Comparison of ENCODE assay signal across 23 cellular contexts in the genomic region with DNA sequence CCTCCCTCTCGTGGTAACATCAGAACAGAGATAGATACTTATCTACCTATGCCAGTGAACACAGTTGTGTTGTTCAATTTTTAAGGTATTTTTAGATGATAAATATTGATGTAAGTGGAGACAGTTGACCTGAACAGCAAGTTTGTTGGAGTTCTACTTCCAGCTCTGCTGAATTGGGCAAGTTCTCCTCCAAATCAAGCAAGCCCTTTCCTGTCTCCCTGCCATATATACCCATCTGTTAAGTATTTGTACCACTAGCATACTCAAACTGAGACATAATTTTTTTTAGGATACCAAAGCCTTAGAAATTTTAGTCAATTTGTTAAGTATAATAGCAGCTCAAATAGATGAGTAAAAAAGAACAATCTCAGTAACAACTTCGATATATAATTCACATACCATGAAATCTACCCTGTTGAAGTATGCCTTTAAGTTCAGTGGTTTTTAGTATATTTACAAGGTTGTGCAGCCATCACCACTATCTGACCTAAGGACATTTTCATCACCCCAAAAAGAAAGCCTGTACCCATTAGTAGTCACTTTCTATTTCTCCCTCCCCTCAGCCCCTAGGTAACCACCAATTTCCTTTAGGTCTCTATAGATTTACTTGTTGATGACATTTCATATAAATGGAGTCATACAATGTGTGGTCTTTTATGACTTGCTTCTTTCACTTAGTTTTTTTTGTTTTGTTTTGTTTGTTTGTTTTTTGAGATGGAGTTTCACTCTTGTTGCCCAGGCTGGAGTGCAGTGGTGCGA.
DNase-seq lines count a peak whose midpoint lies in the region; ATAC-seq lines count a peak whose summit lies in the region.
"Had no signal": no experiment of that assay in that cellular context is flagged by ENCODE, and none has a peak within 500 bp of the region (broad histone marks: within the 10 kb centered on the region; RNA-seq: fewer than 3 reads in every experiment).

No MANE protein-coding gene starts in this region.

- peak overlapping the region; percentile 21 for H3K27ac Mint-ChIP-seq in activated naive CD4-positive, alpha-beta T cell treated with anti-CD3 and anti-CD28 coated beads for 36 hours
- H3K27ac Mint-ChIP-seq in IgD-negative memory B cell = peak overlapping the region in 2 of 3 donors; percentile 31 to 64
- H3K27ac Mint-ChIP-seq in activated naive CD8-positive, alpha-beta T cell treated with anti-CD3 and anti-CD28 coated beads, Interleukin-2, amount 10 ng/mL, durations not matched to agents 7 days and 5 days = peak overlapping the region; percentile 70
- peak overlapping the region; percentile 86 for H3K27ac Mint-ChIP-seq in stimulated activated effector memory CD8-positive, alpha-beta T cell treated with anti-CD3 and anti-CD28 coated beads, Interleukin-12 subunit alpha, Interleukin-12 subunit beta, amount 100 ng/mL, for 72 hours

- no peaks in the 10 kb centered on the region for H3K27me3 Mint-ChIP-seq in activated naive CD4-positive, alpha-beta T cell treated with anti-CD3 and anti-CD28 coated beads for 36 hours (ENCODE audit: low read depth)
- no peaks in the 10 kb centered on the region for H3K27me3 Mint-ChIP-seq in IgD-negative memory B cell
- H3K27me3 Mint-ChIP-seq in activated naive CD8-positive, alpha-beta T cell treated with anti-CD3 and anti-CD28 coated beads, Interleukin-2, amount 10 ng/mL, durations not matched to agents 7 days and 5 days = no peaks in the 10 kb centered on the region

- no peak for DNase-seq in activated naive CD4-positive, alpha-beta T cell treated with anti-CD3 and anti-CD28 coated beads for 36 hours
- DNase-seq in activated naive CD4-positive, alpha-beta T cell (lab: John Stamatoyannopoulos, UW) = no peak
- no peak for DNase-seq in activated naive CD8-positive, alpha-beta T cell treated with anti-CD3 and anti-CD28 coated beads, Interleukin-2, amount 10 ng/mL, durations not matched to agents 7 days and 5 days
- no peak for DNase-seq in stimulated activated effector memory CD8-positive, alpha-beta T cell treated with anti-CD3 and anti-CD28 coated beads, Interleukin-12 subunit alpha, Interleukin-12 subunit beta, amount 100 ng/mL, for 72 hours (ENCODE audit: low spot score in 2 of 2)
- no peak for DNase-seq in NCI-H2171 treated with DMSO at 0.1 percent for 48 hours (lab: John Stamatoyannopoulos, UW)
- DNase-seq: body of pancreas; DMS79; effector CD8-positive, alpha-beta T cell; kidney glomerular epithelial cell; mammary epithelial cell; NCI-H1092; NCI-H2029; NCI-H345; pancreas; PC-9; SIG-M5; thyroid gland; WERI-Rb-1 had no signal

- intact Hi-C loops in activated naive CD4-positive, alpha-beta T cell treated with anti-CD3 and anti-CD28 coated beads for 36 hours (cut with micrococcal nuclease) = no loop called here

- CTCF ChIA-PET in activated naive CD4-positive, alpha-beta T cell treated with anti-CD3 and anti-CD28 coated beads for 36 hours (lab: Charles Lee) = no interaction called here

- POLR2A ChIA-PET in activated naive CD8-positive, alpha-beta T cell treated with anti-CD3 and anti-CD28 coated beads, Interleukin-2, amount 10 ng/mL, durations not matched to agents 7 days and 5 days (lab: Charles Lee) = interaction anchor here (0.6 to 1.2 kb wide), 2 partner anchors 29 to 62 kb away, joined by 3 read pairs; a partner anchor contains a TSS

- H3K4me3 Mint-ChIP-seq in activated naive CD4-positive, alpha-beta T cell treated with anti-CD3 and anti-CD28 coated beads for 36 hours = no peak overlapping the region
- no peak overlapping the region for H3K4me3 Mint-ChIP-seq in IgD-negative memory B cell
- peak overlapping the region; percentile 22 for H3K4me3 Mint-ChIP-seq in activated naive CD8-positive, alpha-beta T cell treated with anti-CD3 and anti-CD28 coated beads, Interleukin-2, amount 10 ng/mL, durations not matched to agents 7 days and 5 days
- no peak overlapping the region for H3K4me3 Mint-ChIP-seq in stimulated activated effector memory CD8-positive, alpha-beta T cell treated with anti-CD3 and anti-CD28 coated beads, Interleukin-12 subunit alpha, Interleukin-12 subunit beta, amount 100 ng/mL, for 72 hours

- H3K4me1 Mint-ChIP-seq in activated naive CD4-positive, alpha-beta T cell treated with anti-CD3 and anti-CD28 coated beads for 36 hours (ENCODE audit: low read depth) = peaks cover 46% of the 10 kb centered on the region
- peaks cover 30 to 44% (median 36%) of the 10 kb centered on the region in 3 donors for H3K4me1 Mint-ChIP-seq in IgD-negative memory B cell
- peaks cover 36% of the 10 kb centered on the region for H3K4me1 Mint-ChIP-seq in activated naive CD8-positive, alpha-beta T cell treated with anti-CD3 and anti-CD28 coated beads, Interleukin-2, amount 10 ng/mL, durations not matched to agents 7 days and 5 days
- peaks cover 44% of the 10 kb centered on the region for H3K4me1 Mint-ChIP-seq in stimulated activated effector memory CD8-positive, alpha-beta T cell treated with anti-CD3 and anti-CD28 coated beads, Interleukin-12 subunit alpha, Interleukin-12 subunit beta, amount 100 ng/mL, for 72 hours

- H3K9me3 Mint-ChIP-seq in activated naive CD4-positive, alpha-beta T cell treated with anti-CD3 and anti-CD28 coated beads for 36 hours = no peaks in the 10 kb centered on the region
- H3K9me3 Mint-ChIP-seq in IgD-negative memory B cell = no peaks in the 10 kb centered on the region
- no peaks in the 10 kb centered on the region for H3K9me3 Mint-ChIP-seq in activated naive CD8-positive, alpha-beta T cell treated with anti-CD3 and anti-CD28 coated beads, Interleukin-2, amount 10 ng/mL, durations not matched to agents 7 days and 5 days
- no peaks in the 10 kb centered on the region for H3K9me3 Mint-ChIP-seq in stimulated activated effector memory CD8-positive, alpha-beta T cell treated with anti-CD3 and anti-CD28 coated beads, Interleukin-12 subunit alpha, Interleukin-12 subunit beta, amount 100 ng/mL, for 72 hours

- peak; percentile 60 for ATAC-seq in activated naive CD8-positive, alpha-beta T cell treated with anti-CD3 and anti-CD28 coated beads, Interleukin-2, amount 10 ng/mL, durations not matched to agents 7 days and 5 days (ENCODE audit: low read depth)
- peak; percentile 85 for ATAC-seq in stimulated activated effector memory CD8-positive, alpha-beta T cell treated with anti-CD3 and anti-CD28 coated beads, Interleukin-12 subunit alpha, Interleukin-12 subunit beta, amount 100 ng/mL, for 72 hours
- ATAC-seq in HG03342 (IDR thresholded peaks at IDR 0.05; ENCODE audit: unreplicated experiment) (no peak), HG03045 (IDR thresholded peaks at IDR 0.05; ENCODE audit: unreplicated experiment) (no peak)
- ATAC-seq: body of pancreas, GM12878, pancreas, sciatic nerve had no signal

- peaks cover 49% of the 10 kb centered on the region for H3K36me3 Mint-ChIP-seq in activated naive CD4-positive, alpha-beta T cell treated with anti-CD3 and anti-CD28 coated beads for 36 hours (ENCODE audit: low read depth)
- peaks cover 13% of the 10 kb centered on the region for H3K36me3 Mint-ChIP-seq in IgD-negative memory B cell
- H3K36me3 Mint-ChIP-seq in activated naive CD8-positive, alpha-beta T cell treated with anti-CD3 and anti-CD28 coated beads, Interleukin-2, amount 10 ng/mL, durations not matched to agents 7 days and 5 days = peaks cover 60% of the 10 kb centered on the region
- peaks cover 97% of the 10 kb centered on the region for H3K36me3 Mint-ChIP-seq in stimulated activated effector memory CD8-positive, alpha-beta T cell treated with anti-CD3 and anti-CD28 coated beads, Interleukin-12 subunit alpha, Interleukin-12 subunit beta, amount 100 ng/mL, for 72 hours

Comparison
In these comparisons a context has a peak if more than half of its experiments do, and no peak if none do; other contexts are left out.
1. H3K27ac Mint-ChIP-seq: peak in every context shown above with its lines; median percentile 86 in stimulated activated effector memory CD8-positive, alpha-beta T cell treated with anti-CD3 and anti-CD28 coated beads, Interleukin-12 subunit alpha, Interleukin-12 subunit beta, amount 100 ng/mL, for 72 hours; 70 in activated naive CD8-positive, alpha-beta T cell treated with anti-CD3 and anti-CD28 coated beads, Interleukin-2, amount 10 ng/mL, durations not matched to agents 7 days and 5 days; 48 in IgD-negative memory B cell; 21 in activated naive CD4-positive, alpha-beta T cell treated with anti-CD3 and anti-CD28 coated beads for 36 hours.
2. ATAC-seq: peak in activated naive CD8-positive, alpha-beta T cell treated with anti-CD3 and anti-CD28 coated beads, Interleukin-2, amount 10 ng/mL, durations not matched to agents 7 days and 5 days (single experiment) and stimulated activated effector memory CD8-positive, alpha-beta T cell treated with anti-CD3 and anti-CD28 coated beads, Interleukin-12 subunit alpha, Interleukin-12 subunit beta, amount 100 ng/mL, for 72 hours (single experiment); none in HG03342 (single experiment) and HG03045 (single experiment).